Comparison of ENCODE assay signal across 8 cellular contexts in the genomic region with DNA sequence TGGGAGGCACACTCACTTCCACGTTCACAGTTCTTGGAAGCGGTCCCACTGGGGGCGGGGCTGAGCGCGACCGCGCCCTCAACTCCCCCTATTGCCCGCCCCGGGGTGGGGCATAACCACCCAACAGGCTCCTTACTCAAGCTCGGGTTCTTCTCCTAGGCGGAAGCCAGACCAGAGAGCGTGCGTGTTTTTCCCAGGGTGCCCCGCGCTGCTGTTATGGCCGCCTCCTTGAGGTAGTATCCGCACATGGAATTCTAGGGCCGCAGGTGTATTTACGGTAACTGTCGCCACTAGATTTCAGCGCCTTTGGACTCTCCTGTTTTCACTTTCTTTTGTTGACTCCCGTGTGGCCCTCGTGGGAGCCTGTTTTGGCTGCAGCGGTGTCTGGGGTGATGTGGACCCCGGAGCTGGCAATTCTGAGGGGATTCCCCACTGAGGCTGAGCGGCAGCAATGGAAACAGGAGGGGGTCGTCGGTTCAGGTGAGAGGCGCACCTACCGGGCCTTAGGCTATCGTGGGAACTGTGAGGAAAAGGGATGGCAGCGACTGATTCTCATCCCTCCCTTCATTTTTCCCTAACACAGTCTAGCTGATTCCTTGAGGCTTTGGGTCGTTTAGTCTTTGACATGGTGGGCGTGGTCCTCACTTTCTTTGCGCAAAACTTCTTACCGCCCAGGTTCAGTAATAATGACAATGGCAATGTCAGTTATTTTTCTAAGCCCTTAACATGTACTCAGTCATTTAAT. TPM values are rescaled to one million over a fixed set of nuclear protein-coding genes. Genes with fewer than 3 reads are reported as not detected.
DNase-seq lines count a peak whose midpoint lies in the region; ATAC-seq and TF ChIP-seq lines count a peak whose summit lies in the region.

A gene (plus strand): TSS at position 150 of the 745 bp plus-strand sequence. CDS start 243 bp downstream, at position 393.

- H3K27ac ChIP-seq in C4-2B: peak within 1 kb of the TSS; percentile 59
- H3K27ac ChIP-seq in dorsolateral prefrontal cortex: peak within 1 kb of the TSS in 52 of 59 donors; percentile 9 to 83 (median 64)
- peak within 1 kb of the TSS; percentile 35 to 59 for H3K27ac ChIP-seq in liver (ENCODE audit: low read depth in 1 of 2, low read length in 2 of 2)

- DNase-seq in NCI-H774 (lab: John Stamatoyannopoulos, UW) (peak; percentile 90), dorsolateral prefrontal cortex (peak; percentile 94 to 98 (median 96))
- peak; percentile 93 to 94 for DNase-seq in activated CD4-positive, alpha-beta T cell treated with anti-CD3 and anti-CD28 coated beads, Interleukin-2, amount 50 U/mL, for 4 hours
- DNase-seq in stimulated activated CD4-positive, alpha-beta T cell treated with anti-CD3 and anti-CD28 coated beads, Interleukin-4, amount 100 ng/mL, for 4 hours: peak; percentile 92 to 95

- H3K4me3 ChIP-seq in dorsolateral prefrontal cortex (peak within 1 kb of the TSS; percentile 54 to 99 (median 87)), liver (ENCODE audit: low read depth in 1 of 3, low read length in 3 of 3) (peak within 1 kb of the TSS; percentile 94 to 100 (median 97))

- H3K27me3 ChIP-seq in dorsolateral prefrontal cortex: no peaks in the 10 kb centered on the region
- H3K27me3 ChIP-seq in liver (ENCODE audit: control insufficient read depth in 4 of 4, insufficient read depth in 4 of 4, low read length in 3 of 4): no peaks in the 10 kb centered on the region

- peak; percentile 100 for ATAC-seq in GM19395 (IDR thresholded peaks at IDR 0.05; ENCODE audit: unreplicated experiment)
- peak; percentile 100 for ATAC-seq in HG03565 (IDR thresholded peaks at IDR 0.05; ENCODE audit: unreplicated experiment)

- under 1% methylated on average over 36 of the region's 36 CpGs for WGBS in liver

- peak within 1 kb of the TSS; percentile 87 to 94 for H3K9ac ChIP-seq in liver (ENCODE audit: low read depth in 1 of 2, low read length in 2 of 2)

- intact Hi-C loops in dorsolateral prefrontal cortex (cut with DNase I): loop anchor here (5.0 kb wide), 2 partner anchors 66 to 71 kb away; no protein-coding TSS in a partner anchor

- peak; percentile 42 to 47 for TF ChIP-seq RAD21 in liver (IDR thresholded peaks at IDR 0.05)

- H3K9me3 ChIP-seq in liver (ENCODE audit: control insufficient read depth in 4 of 4, low read length in 3 of 4): no peaks in the 10 kb centered on the region

- peaks cover 3 to 11% (median 6%) of the 10 kb centered on the region in 4 donors for H3K4me1 ChIP-seq in liver (ENCODE audit: control insufficient read depth in 4 of 4, insufficient read depth in 4 of 4, low read length in 3 of 4)

- no peak for TF ChIP-seq CTCF in C4-2B (conservative IDR thresholded peaks at IDR 0.05)
- peak in 46 of 56 donors; percentile 2 to 65 (median 36) for TF ChIP-seq CTCF in dorsolateral prefrontal cortex (IDR thresholded peaks at IDR 0.05 in 54 of 56, conservative IDR thresholded peaks at IDR 0.05 in 2 of 56; ENCODE audit: low read depth in 1 of 56, partially characterized antibody in 56 of 56)
- no peak for TF ChIP-seq CTCF in liver (IDR thresholded peaks at IDR 0.05; ENCODE audit: low read depth, low read length, missing input control)

- H3K36me3 ChIP-seq in liver (ENCODE audit: control insufficient read depth in 4 of 4, insufficient read depth in 3 of 4, low read depth in 1 of 4, low read length in 3 of 4): peaks cover 0 to 9% (median under 1%) of the 10 kb centered on the region in 4 donors

TF ChIP-seq in liver, 16 proteins besides CTCF, POLR2A, EP300 and RAD21:
- peak; percentile 75 for TF ChIP-seq SP1 (IDR thresholded peaks at IDR 0.05)
- peak; percentile 25 for TF ChIP-seq FOXA1 (IDR thresholded peaks at IDR 0.05)
- peak in 1 of 2 donors; percentile 31 for TF ChIP-seq HNF4A (conservative IDR thresholded peaks at IDR 0.05)
- peak; percentile 59 for TF ChIP-seq TAF1 (conservative IDR thresholded peaks at IDR 0.05)
- TF ChIP-seq FOXA2 (IDR thresholded peaks at IDR 0.05): no peak
- peak; percentile 28 to 55 for TF ChIP-seq JUND (IDR thresholded peaks at IDR 0.05)
- TF ChIP-seq, protein P1, sequence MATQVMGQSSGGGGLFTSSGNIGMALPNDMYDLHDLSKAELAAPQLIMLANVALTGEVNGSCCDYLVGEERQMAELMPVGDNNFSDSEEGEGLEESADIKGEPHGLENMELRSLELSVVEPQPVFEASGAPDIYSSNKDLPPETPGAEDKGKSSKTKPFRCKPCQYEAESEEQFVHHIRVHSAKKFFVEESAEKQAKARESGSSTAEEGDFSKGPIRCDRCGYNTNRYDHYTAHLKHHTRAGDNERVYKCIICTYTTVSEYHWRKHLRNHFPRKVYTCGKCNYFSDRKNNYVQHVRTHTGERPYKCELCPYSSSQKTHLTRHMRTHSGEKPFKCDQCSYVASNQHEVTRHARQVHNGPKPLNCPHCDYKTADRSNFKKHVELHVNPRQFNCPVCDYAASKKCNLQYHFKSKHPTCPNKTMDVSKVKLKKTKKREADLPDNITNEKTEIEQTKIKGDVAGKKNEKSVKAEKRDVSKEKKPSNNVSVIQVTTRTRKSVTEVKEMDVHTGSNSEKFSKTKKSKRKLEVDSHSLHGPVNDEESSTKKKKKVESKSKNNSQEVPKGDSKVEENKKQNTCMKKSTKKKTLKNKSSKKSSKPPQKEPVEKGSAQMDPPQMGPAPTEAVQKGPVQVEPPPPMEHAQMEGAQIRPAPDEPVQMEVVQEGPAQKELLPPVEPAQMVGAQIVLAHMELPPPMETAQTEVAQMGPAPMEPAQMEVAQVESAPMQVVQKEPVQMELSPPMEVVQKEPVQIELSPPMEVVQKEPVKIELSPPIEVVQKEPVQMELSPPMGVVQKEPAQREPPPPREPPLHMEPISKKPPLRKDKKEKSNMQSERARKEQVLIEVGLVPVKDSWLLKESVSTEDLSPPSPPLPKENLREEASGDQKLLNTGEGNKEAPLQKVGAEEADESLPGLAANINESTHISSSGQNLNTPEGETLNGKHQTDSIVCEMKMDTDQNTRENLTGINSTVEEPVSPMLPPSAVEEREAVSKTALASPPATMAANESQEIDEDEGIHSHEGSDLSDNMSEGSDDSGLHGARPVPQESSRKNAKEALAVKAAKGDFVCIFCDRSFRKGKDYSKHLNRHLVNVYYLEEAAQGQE (IDR thresholded peaks at IDR 0.05): peak; percentile 55
- TF ChIP-seq, protein P2, sequence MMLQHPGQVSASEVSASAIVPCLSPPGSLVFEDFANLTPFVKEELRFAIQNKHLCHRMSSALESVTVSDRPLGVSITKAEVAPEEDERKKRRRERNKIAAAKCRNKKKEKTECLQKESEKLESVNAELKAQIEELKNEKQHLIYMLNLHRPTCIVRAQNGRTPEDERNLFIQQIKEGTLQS (IDR thresholded peaks at IDR 0.05): no peak
- peak; percentile 99 for TF ChIP-seq YY1 (IDR thresholded peaks at IDR 0.05)
- peak in 1 of 2 donors; percentile 86 for TF ChIP-seq GABPA (IDR thresholded peaks at IDR 0.05 in 1 of 2, conservative IDR thresholded peaks at IDR 0.05 in 1 of 2)
- peak; percentile 54 to 62 for TF ChIP-seq RXRA (IDR thresholded peaks at IDR 0.05)
- TF ChIP-seq, protein P3, sequence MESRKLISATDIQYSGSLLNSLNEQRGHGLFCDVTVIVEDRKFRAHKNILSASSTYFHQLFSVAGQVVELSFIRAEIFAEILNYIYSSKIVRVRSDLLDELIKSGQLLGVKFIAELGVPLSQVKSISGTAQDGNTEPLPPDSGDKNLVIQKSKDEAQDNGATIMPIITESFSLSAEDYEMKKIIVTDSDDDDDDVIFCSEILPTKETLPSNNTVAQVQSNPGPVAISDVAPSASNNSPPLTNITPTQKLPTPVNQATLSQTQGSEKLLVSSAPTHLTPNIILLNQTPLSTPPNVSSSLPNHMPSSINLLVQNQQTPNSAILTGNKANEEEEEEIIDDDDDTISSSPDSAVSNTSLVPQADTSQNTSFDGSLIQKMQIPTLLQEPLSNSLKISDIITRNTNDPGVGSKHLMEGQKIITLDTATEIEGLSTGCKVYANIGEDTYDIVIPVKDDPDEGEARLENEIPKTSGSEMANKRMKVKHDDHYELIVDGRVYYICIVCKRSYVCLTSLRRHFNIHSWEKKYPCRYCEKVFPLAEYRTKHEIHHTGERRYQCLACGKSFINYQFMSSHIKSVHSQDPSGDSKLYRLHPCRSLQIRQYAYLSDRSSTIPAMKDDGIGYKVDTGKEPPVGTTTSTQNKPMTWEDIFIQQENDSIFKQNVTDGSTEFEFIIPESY (IDR thresholded peaks at IDR 0.05): no peak
- TF ChIP-seq, protein P4, sequence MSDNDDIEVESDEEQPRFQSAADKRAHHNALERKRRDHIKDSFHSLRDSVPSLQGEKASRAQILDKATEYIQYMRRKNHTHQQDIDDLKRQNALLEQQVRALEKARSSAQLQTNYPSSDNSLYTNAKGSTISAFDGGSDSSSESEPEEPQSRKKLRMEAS (IDR thresholded peaks at IDR 0.05): peak; percentile 99
- no peak for TF ChIP-seq HNF4G (IDR thresholded peaks at IDR 0.05)
- peak in 1 of 2 donors; percentile 43 for TF ChIP-seq EGR1 (IDR thresholded peaks at IDR 0.05; ENCODE audit: low read depth in 2 of 2)
- TF ChIP-seq NR2F2 (IDR thresholded peaks at IDR 0.05): no peak
TF ChIP-seq in liver: peak in this region for 11.

RNA-seq across cellular contexts. Expression of the gene that starts here (rescaled TPM):
- 10 to 100 TPM in 95 of 120 experiments, 1 to 10 TPM in 25; 6.3 to 25.6 (median 12.2) TPM for total RNA-seq in dorsolateral prefrontal cortex
- total RNA-seq in liver: 10 to 100 TPM in 1 of 2 donors, 1 to 10 TPM in 1; 8.6 to 13.5 TPM
- 1 to 10 TPM; 3.5 to 4.0 TPM for polyA plus RNA-seq in liver

Comparison
In these comparisons a context has a peak if more than half of its experiments do, and no peak if none do; other contexts are left out.
1. Peak in every context shown above with its lines: DNase-seq, ATAC-seq, H3K4me3 ChIP-seq and H3K27ac ChIP-seq.
2. CTCF ChIP-seq: peak in dorsolateral prefrontal cortex (46 of 56); none in C4-2B (single experiment) and liver (single experiment).